Comparison of ENCODE assay signal across 9 cellular contexts in the genomic region with DNA sequence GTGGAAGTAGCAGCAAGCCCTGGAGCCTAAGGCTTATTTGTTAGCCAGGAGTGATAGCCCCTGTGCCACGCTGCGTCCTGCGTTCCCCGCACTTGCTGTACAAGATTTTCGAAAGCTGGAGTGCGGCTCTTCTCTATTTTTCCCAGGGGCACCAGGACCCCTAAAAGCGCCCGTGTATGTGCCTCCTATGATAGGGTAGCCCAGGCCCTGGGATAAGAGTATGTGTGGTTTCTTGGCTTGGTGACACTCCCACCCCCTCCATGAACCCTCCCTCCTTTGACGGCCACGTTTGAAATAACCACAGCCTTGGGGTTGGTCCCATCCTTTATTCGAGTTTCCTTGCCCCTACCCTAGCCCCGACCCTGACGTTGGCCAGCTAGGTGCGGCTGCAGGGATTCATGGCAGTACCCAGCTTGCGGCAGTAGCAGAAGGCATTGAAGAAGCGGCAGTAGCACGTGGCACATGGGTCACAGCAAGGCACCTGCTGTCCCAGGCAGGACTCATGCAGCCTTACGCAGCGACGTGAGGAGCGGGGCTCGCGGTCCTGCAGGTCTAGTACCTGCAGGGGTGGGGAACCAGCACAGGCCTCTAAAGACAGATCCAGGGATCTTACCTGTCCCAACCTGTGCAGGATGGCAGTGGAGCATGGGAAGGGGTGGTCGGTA. TPM values are rescaled to one million over a fixed set of nuclear protein-coding genes. Genes with fewer than 3 reads are reported as not detected.
DNase-seq lines count a peak whose midpoint lies in the region; ATAC-seq and TF ChIP-seq lines count a peak whose summit lies in the region.
"Had no signal": no experiment of that assay in that cellular context is flagged by ENCODE, and none has a peak within 500 bp of the region (broad histone marks: within the 10 kb centered on the region; RNA-seq: fewer than 3 reads in every experiment).

No MANE protein-coding gene starts in this region.

- no peak overlapping the region for H3K27ac ChIP-seq in mammary epithelial cell (ENCODE audit: insufficient read depth, low read depth, low read length)
- H3K27ac ChIP-seq in muscle layer of colon (ENCODE audit: low read depth, low read length): peak overlapping the region; percentile 91

- DNase-seq in stimulated activated CD4-positive, alpha-beta T cell treated with anti-CD3 and anti-CD28 coated beads, Interleukin-1b, Interleukin-23, amount 100 ng/mL, for 48 hours: peak; percentile 6
- DNase-seq in stimulated activated CD4-positive, alpha-beta T cell treated with anti-CD3 and anti-CD28 coated beads, Interleukin-4, amount 100 ng/mL, for 4 hours: no peak
- DNase-seq in mammary epithelial cell: no peak
- DNase-seq in GM10266 (ENCODE audit: extremely low spot score): no peak
- no peak for DNase-seq in NCI-H524 treated with DMSO at 0.1 percent for 48 hours (lab: John Stamatoyannopoulos, UW)
- DNase-seq: cerebellar nuclear complex had no signal

- H3K9ac ChIP-seq in mammary epithelial cell (ENCODE audit: insufficient read depth, low read length) (no peak overlapping the region), muscle layer of colon (ENCODE audit: low read length) (peak overlapping the region; percentile 23)

- H3K36me3 ChIP-seq in mammary epithelial cell (ENCODE audit: insufficient read depth, low read length) (no peaks in the 10 kb centered on the region), muscle layer of colon (ENCODE audit: insufficient read depth, low read length) (peaks cover 16% of the 10 kb centered on the region)

- CTCF ChIA-PET in mammary epithelial cell (lab: Charles Lee; ENCODE audit: low non-redundant PET): no interaction called here

- H3K27me3 ChIP-seq in mammary epithelial cell (ENCODE audit: insufficient read depth, low read length) (no peaks in the 10 kb centered on the region), muscle layer of colon (ENCODE audit: control insufficient read depth in 1 of 2, insufficient read depth in 2 of 2, low read length in 2 of 2) (no peaks in the 10 kb centered on the region)

- no peaks in the 10 kb centered on the region for H4K20me1 ChIP-seq in mammary epithelial cell (ENCODE audit: insufficient read depth, low read length)

- H3K4me1 ChIP-seq in mammary epithelial cell (ENCODE audit: insufficient read depth, low read length) (peaks cover 18% of the 10 kb centered on the region), muscle layer of colon (ENCODE audit: insufficient read depth, low read length) (peaks cover 23% of the 10 kb centered on the region)

- H3K4me2 ChIP-seq in mammary epithelial cell (ENCODE audit: insufficient read depth, low read depth, low read length): peak overlapping the region; percentile 78

- intact Hi-C loops in mammary epithelial cell (cut with micrococcal nuclease): loop anchor here (5.0 kb wide), 1 partner anchor 180 kb away; the partner anchor contains the start of genes ACD and PARD6A

- BruUV-seq in mammary epithelial cell (replicated peaks; lab: Mats Ljungman, UMichigan): no TSS peak

- 19% methylated on average over 12 of the region's 24 CpGs for WGBS in mammary epithelial cell (ENCODE audit: low coverage, missing lambda C conversion rate)

- H3K4me3 ChIP-seq in mammary epithelial cell (replicated peaks in 1 of 3; ENCODE audit: insufficient read depth in 1 of 3, low read depth in 2 of 3, low read length in 3 of 3) (peak overlapping the region; percentile 36 to 55 (median 53)), muscle layer of colon (ENCODE audit: low read depth in 1 of 2, low read length in 2 of 2) (peak overlapping the region; percentile 42 to 99)

- H3K79me2 ChIP-seq in mammary epithelial cell (ENCODE audit: insufficient read depth, low read length): peaks cover 44% of the 10 kb centered on the region

- ATAC-seq in HG02981 (IDR thresholded peaks at IDR 0.05; ENCODE audit: unreplicated experiment) (no peak), HG03521 (IDR thresholded peaks at IDR 0.05; ENCODE audit: unreplicated experiment) (no peak)

- in situ Hi-C loops in mammary epithelial cell (cut with MboI; ENCODE audit: low sequenced_read_pairs in 2 of 2): no loop called here

- H3K9me3 ChIP-seq in mammary epithelial cell (replicated peaks; ENCODE audit: insufficient read depth, low read length) (no peaks in the 10 kb centered on the region), muscle layer of colon (ENCODE audit: low read length) (no peaks in the 10 kb centered on the region)

- peak overlapping the region; percentile 89 for H2AFZ ChIP-seq in mammary epithelial cell (ENCODE audit: low read depth, low read length)

- TF ChIP-seq CTCF in mammary epithelial cell (conservative IDR thresholded peaks at IDR 0.05 in 1 of 2, IDR thresholded peaks at IDR 0.05 in 1 of 2; ENCODE audit: extremely low read depth in 1 of 2, insufficient read depth in 1 of 2, low read depth in 1 of 2, low read length in 2 of 2) (no peak), GM10266 (IDR thresholded peaks at IDR 0.05; ENCODE audit: control insufficient read depth, insufficient read depth, low read depth, missing control alignments) (no peak)

- dilution Hi-C loops in mammary epithelial cell (cut with HindIII; ENCODE audit: low sequenced_read_pairs): loop anchor here (5.0 to 10.0 kb wide), 5 partner anchors 60 to 340 kb away; partner anchors contain the start of genes ACD and PARD6A

RNA-seq across cellular contexts. Expression of gene AGRP, which starts 1.0 kb away (rescaled TPM):
- not detected for total RNA-seq in mammary epithelial cell
- polyA plus RNA-seq in mammary epithelial cell: not detected
- not detected for polyA minus RNA-seq in mammary epithelial cell

RNA-seq across cellular contexts. Expression of gene ATP6V0D1, which starts 1.4 kb away (rescaled TPM):
- 100 to 1,000 TPM in 1 of 2 donors, 10 to 100 TPM in 1; 93.3 to 124 TPM for total RNA-seq in mammary epithelial cell
- 268 TPM for polyA plus RNA-seq in mammary epithelial cell
- 279 TPM for polyA minus RNA-seq in mammary epithelial cell

RNA-seq across cellular contexts. Expression of gene RIPOR1, which starts 46.2 kb away (rescaled TPM):
- 10 to 100 TPM; 35.3 to 64.8 TPM for total RNA-seq in mammary epithelial cell
- 15.3 TPM for polyA plus RNA-seq in mammary epithelial cell
- polyA minus RNA-seq in mammary epithelial cell: 47.3 TPM

RNA-seq across cellular contexts. Expression of gene HSD11B2, which starts 51.5 kb away (rescaled TPM):
- 1 to 10 TPM in 1 of 2 donors, under 1 TPM in 1; 0.56 to 1.8 TPM for total RNA-seq in mammary epithelial cell
- 1.00 TPM for polyA plus RNA-seq in mammary epithelial cell
- polyA minus RNA-seq in mammary epithelial cell: not detected
